Comparison of ENCODE assay signal across 6 cellular contexts in genomic region chr7:100475549-100475948, GRCh38.
A peak's percentile ranks its signal among the peaks of the same experiment; 100 is the strongest.
DNase-seq lines count a peak whose midpoint lies in the region; TF ChIP-seq lines count a peak whose summit lies in the region.

No MANE protein-coding gene starts in this region.

- peak overlapping the region; percentile 19 for H3K9ac ChIP-seq in HUES6 (ENCODE audit: low read length)

- TF ChIP-seq CTCF in choroid plexus epithelial cell (conservative IDR thresholded peaks at IDR 0.05; ENCODE audit: low read depth, low read length) = no peak

- no peaks in the 10 kb centered on the region for H3K27me3 ChIP-seq in HUES6 (ENCODE audit: control insufficient read depth, insufficient read depth, low read length)

- peaks cover 23% of the 10 kb centered on the region for H3K4me1 ChIP-seq in HUES6 (ENCODE audit: control insufficient read depth, insufficient read depth, low read length)

- no peak for DNase-seq in choroid plexus epithelial cell (ENCODE audit: low read depth)
- no peak for DNase-seq in cortex of kidney (lab: John Stamatoyannopoulos, UW)
- no peak for DNase-seq in DMS 273 (lab: John Stamatoyannopoulos, UW; ENCODE audit: unreplicated experiment)
- no peak for DNase-seq in SKM-1 (lab: John Stamatoyannopoulos, UW; ENCODE audit: unreplicated experiment)

- no peaks in the 10 kb centered on the region; the same call in 1 of the 2 replicates for H3K36me3 ChIP-seq in HUES6 (ENCODE audit: control insufficient read depth, insufficient read depth, low read length)

- H3K27ac ChIP-seq in HUES6 (ENCODE audit: low read depth, low read length) (no peak overlapping the region), skin epidermis (peak overlapping the region in 16 of 21 experiments; percentile 6 to 98 (median 65))

- H3K9me3 ChIP-seq in HUES6 (ENCODE audit: control insufficient read depth, insufficient read depth, low read depth, low read length) = no peaks in the 10 kb centered on the region

- H3K4me3 ChIP-seq in HUES6 (ENCODE audit: low read depth, low read length) (peak overlapping the region; percentile 20; the same call in 1 of the 2 replicates), choroid plexus epithelial cell (ENCODE audit: low read depth, low read length) (peak overlapping the region; percentile 40), skin epidermis (peak overlapping the region in 2 of 7 experiments; percentile 10 to 99)
